8 cellular contexts compared by ENCODE assay signal in genomic region chr7:112391841-112392286, GRCh38. TPM values are rescaled to one million over a fixed set of nuclear protein-coding genes. Genes with fewer than 3 reads are reported as not detected.
DNase-seq lines count a peak whose midpoint lies in the region; ATAC-seq and TF ChIP-seq lines count a peak whose summit lies in the region.
"Not testable (repeated sequence)": the region's sequence is repeated elsewhere in the genome, so short reads cannot be mapped to it uniquely, and the experiment has no call there.

No MANE protein-coding gene starts in this region.

- not testable (repeated sequence) for H3K36me3 Mint-ChIP-seq in T-cell; activated naive CD8-positive, alpha-beta T cell treated with anti-CD3 and anti-CD28 coated beads, Interleukin-2, amount 10 ng/mL, durations not matched to agents 7 days and 5 days

- POLR2A ChIA-PET in T-cell (lab: Charles Lee); activated naive CD8-positive, alpha-beta T cell treated with anti-CD3 and anti-CD28 coated beads, Interleukin-2, amount 10 ng/mL, durations not matched to agents 7 days and 5 days (lab: Charles Lee): not testable (repeated sequence)

- peak overlapping the region in 3 of 5 donors; percentile 56 to 69 (median 69) for H3K9ac ChIP-seq in subcutaneous abdominal adipose tissue (ENCODE audit: low read length in 5 of 5)

- H3K4me1 Mint-ChIP-seq in T-cell: peaks cover 12 to 22% (median 15%) of the 10 kb centered on the region in 3 donors
- not testable (repeated sequence) for H3K4me1 Mint-ChIP-seq in activated naive CD8-positive, alpha-beta T cell treated with anti-CD3 and anti-CD28 coated beads, Interleukin-2, amount 10 ng/mL, durations not matched to agents 7 days and 5 days

- peak; percentile 51 for DNase-seq in EL
- DNase-seq in NCI-H146 treated with DMSO at 0.1 percent for 48 hours (lab: John Stamatoyannopoulos, UW; ENCODE audit: unreplicated experiment): peak; percentile 26
- peak; percentile 45 to 80 (median 63) for DNase-seq in T-cell
- peak; percentile 69 for DNase-seq in activated naive CD8-positive, alpha-beta T cell treated with anti-CD3 and anti-CD28 coated beads, Interleukin-2, amount 10 ng/mL, durations not matched to agents 7 days and 5 days
- peak; percentile 64 to 68 for DNase-seq in cardiac muscle cell (ENCODE audit: low read depth in 1 of 2, low spot score in 1 of 2)
- peak; percentile 31 for DNase-seq in omental fat pad (ENCODE audit: low spot score)

- not testable (repeated sequence) for H3K36me3 ChIP-seq in cardiac muscle cell; subcutaneous abdominal adipose tissue (ENCODE audit: control insufficient read depth in 5 of 5, insufficient read depth in 5 of 5, low read length in 5 of 5)

- not testable (repeated sequence) for H3K27me3 Mint-ChIP-seq in T-cell
- peaks cover 26% of the 10 kb centered on the region for H3K27me3 Mint-ChIP-seq in activated naive CD8-positive, alpha-beta T cell treated with anti-CD3 and anti-CD28 coated beads, Interleukin-2, amount 10 ng/mL, durations not matched to agents 7 days and 5 days

- not testable (repeated sequence) for H3K4me1 ChIP-seq in cardiac muscle cell (ENCODE audit: low read depth); subcutaneous abdominal adipose tissue (ENCODE audit: control insufficient read depth in 5 of 5, insufficient read depth in 5 of 5, low read length in 5 of 5)

- TF ChIP-seq CTCF in cardiac muscle cell (IDR thresholded peaks at IDR 0.05; ENCODE audit: low read depth, low read length); omental fat pad (IDR thresholded peaks at IDR 0.05): not testable (repeated sequence)

- not testable (repeated sequence) for H3K9me3 ChIP-seq in cardiac muscle cell (ENCODE audit: low read depth); subcutaneous abdominal adipose tissue (ENCODE audit: control insufficient read depth in 5 of 5, low read length in 5 of 5)

- peak overlapping the region; percentile 75 to 79 (median 76) for H3K4me3 Mint-ChIP-seq in T-cell
- peak overlapping the region; percentile 85 for H3K4me3 Mint-ChIP-seq in activated naive CD8-positive, alpha-beta T cell treated with anti-CD3 and anti-CD28 coated beads, Interleukin-2, amount 10 ng/mL, durations not matched to agents 7 days and 5 days

- peak; percentile 79 for ATAC-seq in HG02610 (IDR thresholded peaks at IDR 0.05; ENCODE audit: unreplicated experiment)
- peak; percentile 67 to 84 (median 72) for ATAC-seq in T-cell (replicated peaks in 1 of 4)
- ATAC-seq in activated naive CD8-positive, alpha-beta T cell treated with anti-CD3 and anti-CD28 coated beads, Interleukin-2, amount 10 ng/mL, durations not matched to agents 7 days and 5 days (ENCODE audit: low read depth): peak; percentile 67
- ATAC-seq in omental fat pad (ENCODE audit: low FRiP score): peak; percentile 71

- H3K9me3 Mint-ChIP-seq in T-cell; activated naive CD8-positive, alpha-beta T cell treated with anti-CD3 and anti-CD28 coated beads, Interleukin-2, amount 10 ng/mL, durations not matched to agents 7 days and 5 days: not testable (repeated sequence)

- peak overlapping the region; percentile 76 to 87 for H3K27ac Mint-ChIP-seq in T-cell
- H3K27ac Mint-ChIP-seq in activated naive CD8-positive, alpha-beta T cell treated with anti-CD3 and anti-CD28 coated beads, Interleukin-2, amount 10 ng/mL, durations not matched to agents 7 days and 5 days: peak overlapping the region; percentile 53

- CTCF ChIA-PET in T-cell (lab: Charles Lee): not testable (repeated sequence)

- H3K4me3 ChIP-seq in cardiac muscle cell: peak overlapping the region; percentile 29
- H3K4me3 ChIP-seq in subcutaneous abdominal adipose tissue (ENCODE audit: low read depth in 1 of 5, low read length in 5 of 5): peak overlapping the region; percentile 47 to 73 (median 64)

- H3K27ac ChIP-seq in cardiac muscle cell (peak overlapping the region; percentile 20), subcutaneous abdominal adipose tissue (ENCODE audit: low read depth, low read length) (peak overlapping the region; percentile 60)

- H3K27me3 ChIP-seq in cardiac muscle cell; subcutaneous abdominal adipose tissue (ENCODE audit: control insufficient read depth in 5 of 5, insufficient read depth in 4 of 5, low read length in 5 of 5): not testable (repeated sequence)

RNA-seq across cellular contexts. Expression of gene IFRD1, which starts 58.4 kb away (rescaled TPM):
- total RNA-seq in T-cell: 100 to 1,000 TPM in 2 of 5 donors, 10 to 100 TPM in 3; 45.0 to 268 (median 52.1) TPM
- 10 to 100 TPM; 38.7 to 39.2 TPM for total RNA-seq in activated naive CD8-positive, alpha-beta T cell treated with anti-CD3 and anti-CD28 coated beads, Interleukin-2, amount 10 ng/mL, durations not matched to agents 7 days and 5 days
- 22.9 and 43.3 TPM in 2 replicates for total RNA-seq in cardiac muscle cell
- polyA plus RNA-seq in cardiac muscle cell: 30.8 and 46.2 TPM in 2 replicates
- total RNA-seq in omental fat pad: 10 to 100 TPM; 78.5 to 85.1 (median 80.4) TPM

Comparison
In these comparisons a context has a peak if more than half of its experiments do, and no peak if none do; other contexts are left out.
1. Peak in every context shown above with its lines: DNase-seq, ATAC-seq, H3K4me3 ChIP-seq and H3K27ac ChIP-seq.